8 cellular contexts compared by ENCODE assay signal in genomic region chr16:53099318-53100130, GRCh38. TPM values are rescaled to one million over a fixed set of nuclear protein-coding genes. Genes with fewer than 3 reads are reported as not detected.
DNase-seq lines count a peak whose midpoint lies in the region; ATAC-seq lines count a peak whose summit lies in the region.

No MANE protein-coding gene starts in this region.

- CTCF ChIA-PET in CD8-positive, alpha-beta memory T cell (lab: Charles Lee) = interaction anchor here (1.0 to 2.9 kb wide), 10 partner anchors 11 to 405 kb away, joined by 3 to 23 read pairs (median 5); partner anchors contain the start of gene CHD9

- peak; percentile 15 to 72 (median 65) for DNase-seq in CD8-positive, alpha-beta memory T cell
- peak; percentile 59 for DNase-seq in HS-5 (ENCODE audit: low read depth)
- peak; percentile 53 for DNase-seq in NOMO-1 treated with dmso at 0.1 percent for 144 hours (lab: John Stamatoyannopoulos, UW; ENCODE audit: unreplicated experiment)
- DNase-seq in activated T-cell treated with anti-CD3 and anti-CD28 coated beads, Interleukin-2, amount 50 U/mL, for 1 hour = peak; percentile 62
- peak; percentile 92 for DNase-seq in mucosa of gallbladder (ENCODE audit: low spot score)
- DNase-seq in stimulated activated CD8-positive, alpha-beta memory T cell treated with anti-CD3 and anti-CD28 coated beads, Interleukin-7, amount 100 ng/mL, for 24 hours (ENCODE audit: low read depth) = peak; percentile 12

- H3K4me1 Mint-ChIP-seq in CD8-positive, alpha-beta memory T cell = peaks cover 32 to 46% (median 38%) of the 10 kb centered on the region in 3 donors

- H3K36me3 Mint-ChIP-seq in CD8-positive, alpha-beta memory T cell = peaks cover 0 to 4% (median 0%) of the 10 kb centered on the region in 3 donors

- no peaks in the 10 kb centered on the region for H3K36me3 ChIP-seq in CD8-positive, alpha-beta memory T cell (ENCODE audit: insufficient read depth, low read length)
- no peaks in the 10 kb centered on the region for H3K36me3 ChIP-seq in esophagus (ENCODE audit: control insufficient read depth in 2 of 2, insufficient read depth in 2 of 2, low read length in 1 of 2)

- H3K4me1 ChIP-seq in CD8-positive, alpha-beta memory T cell (ENCODE audit: insufficient read depth, low read length) = peaks cover 23% of the 10 kb centered on the region
- peaks cover 0 to 9% of the 10 kb centered on the region in 2 donors for H3K4me1 ChIP-seq in esophagus (ENCODE audit: control insufficient read depth in 2 of 2, insufficient read depth in 2 of 2, low read length in 1 of 2)

- H3K27me3 ChIP-seq in CD8-positive, alpha-beta memory T cell (ENCODE audit: insufficient read depth, low read length, poor library complexity, severe bottlenecking) = no peaks in the 10 kb centered on the region
- no peaks in the 10 kb centered on the region for H3K27me3 ChIP-seq in esophagus (ENCODE audit: control insufficient read depth in 1 of 2, insufficient read depth in 2 of 2, low read length in 2 of 2)

- ATAC-seq in GM21367 (IDR thresholded peaks at IDR 0.05; ENCODE audit: unreplicated experiment) = peak; percentile 40

- peak overlapping the region; percentile 75 to 100 (median 95) for H3K27ac Mint-ChIP-seq in CD8-positive, alpha-beta memory T cell

- H3K9me3 Mint-ChIP-seq in CD8-positive, alpha-beta memory T cell = no peaks in the 10 kb centered on the region

- peak overlapping the region; percentile 69 for H3K27ac ChIP-seq in CD8-positive, alpha-beta memory T cell (ENCODE audit: low read depth, low read length)
- H3K27ac ChIP-seq in esophagus (ENCODE audit: low read depth in 2 of 2, low read length in 1 of 2) = peak overlapping the region; percentile 93 to 94

- WGBS in esophagus, 2 donors = 1% methylated on average over 25 to 26 of the region's 26 CpGs

- no peaks in the 10 kb centered on the region for H3K9me3 ChIP-seq in CD8-positive, alpha-beta memory T cell (ENCODE audit: low read length)
- H3K9me3 ChIP-seq in esophagus (ENCODE audit: control insufficient read depth in 2 of 2, insufficient read depth in 1 of 2, low read depth in 1 of 2, low read length in 1 of 2) = no peaks in the 10 kb centered on the region

- POLR2A ChIA-PET in CD8-positive, alpha-beta memory T cell (lab: Charles Lee) = interaction anchor here (1.0 to 1.7 kb wide), 5 partner anchors 13 to 45 kb away, joined by 3 to 7 read pairs (median 5); partner anchors contain the start of gene CHD9

- H3K4me3 Mint-ChIP-seq in CD8-positive, alpha-beta memory T cell = peak overlapping the region; percentile 77 to 94 (median 88)

- no peaks in the 10 kb centered on the region for H3K27me3 Mint-ChIP-seq in CD8-positive, alpha-beta memory T cell

- H3K4me3 ChIP-seq in CD8-positive, alpha-beta memory T cell (ENCODE audit: low read length) = peak overlapping the region; percentile 49
- peak overlapping the region; percentile 30 to 50 for H3K4me3 ChIP-seq in esophagus (ENCODE audit: low read depth in 1 of 2, low read length in 2 of 2)

RNA-seq across cellular contexts. Expression of gene CHD9, which starts 44.7 kb away (rescaled TPM):
- total RNA-seq in CD8-positive, alpha-beta memory T cell = 10 to 100 TPM; 17.4 to 21.8 TPM
- 57.4 TPM for polyA plus RNA-seq in CD8-positive, alpha-beta memory T cell
- polyA plus RNA-seq in esophagus = 10 to 100 TPM in 1 of 2 donors, 1 to 10 TPM in 1; 9.2 to 11.1 TPM
- 71.4 TPM for total RNA-seq in mucosa of gallbladder

RNA-seq across cellular contexts. Expression of gene CHD9NB, which starts 46.8 kb away (rescaled TPM):
- 1 to 10 TPM in 1 of 2 experiments, under 1 TPM in 1; 0.79 to 1.0 TPM for total RNA-seq in CD8-positive, alpha-beta memory T cell
- polyA plus RNA-seq in CD8-positive, alpha-beta memory T cell = not detected
- polyA plus RNA-seq in esophagus = 1 to 10 TPM; 3.4 to 9.4 TPM
- total RNA-seq in mucosa of gallbladder = 4.8 TPM

Comparison
In these comparisons a context has a peak if more than half of its experiments do, and no peak if none do; other contexts are left out.
1. Peak in every context shown above with its lines: DNase-seq, ATAC-seq, H3K4me3 ChIP-seq and H3K27ac ChIP-seq.
2. DNase-seq: peak in every context shown above with its lines; median percentile 92 in mucosa of gallbladder; 65 in CD8-positive, alpha-beta memory T cell; 62 in activated T-cell treated with anti-CD3 and anti-CD28 coated beads, Interleukin-2, amount 50 U/mL, for 1 hour; 59 in HS-5; 53 in NOMO-1 treated with dmso at 0.1 percent for 144 hours; 12 in stimulated activated CD8-positive, alpha-beta memory T cell treated with anti-CD3 and anti-CD28 coated beads, Interleukin-7, amount 100 ng/mL, for 24 hours.